ENCODE assay signal across 11 cellular contexts in genomic region chr10:97179731-97180366, GRCh38. TPM values are rescaled to one million over a fixed set of nuclear protein-coding genes. Genes with fewer than 3 reads are reported as not detected.
DNase-seq lines count a peak whose midpoint lies in the region; TF ChIP-seq lines count a peak whose summit lies in the region.
"Had no signal": no experiment of that assay in that cellular context is flagged by ENCODE, and none has a peak within 500 bp of the region (broad histone marks: within the 10 kb centered on the region; RNA-seq: fewer than 3 reads in every experiment).

No MANE protein-coding gene starts in this region.

- peak overlapping the region in 4 of 5 experiments; percentile 78 to 88 (median 82) for H3K27ac Mint-ChIP-seq in brain
- no peak overlapping the region for H3K27ac Mint-ChIP-seq in activated naive CD4-positive, alpha-beta T cell treated with anti-CD3 and anti-CD28 coated beads, Interleukin-2, amount 10 ng/mL, durations not matched to agents 7 days and 5 days

- no peak overlapping the region for H3K9ac ChIP-seq in Karpas-422 (ENCODE audit: low read length)

- H3K9me3 Mint-ChIP-seq in brain: peaks cover 0 to 9% (median 0%) of the 10 kb centered on the region in 5 experiments
- no peaks in the 10 kb centered on the region for H3K9me3 Mint-ChIP-seq in activated naive CD4-positive, alpha-beta T cell treated with anti-CD3 and anti-CD28 coated beads, Interleukin-2, amount 10 ng/mL, durations not matched to agents 7 days and 5 days

- H3K36me3 Mint-ChIP-seq in brain: no peaks in the 10 kb centered on the region
- no peaks in the 10 kb centered on the region for H3K36me3 Mint-ChIP-seq in activated naive CD4-positive, alpha-beta T cell treated with anti-CD3 and anti-CD28 coated beads, Interleukin-2, amount 10 ng/mL, durations not matched to agents 7 days and 5 days

- no peaks in the 10 kb centered on the region for H3K9me3 ChIP-seq in Karpas-422 (ENCODE audit: low read length)
- H3K9me3 ChIP-seq: pancreas, stomach had no signal

- H4K20me1 ChIP-seq in Karpas-422 (ENCODE audit: insufficient read depth, low read depth, low read length): no peaks in the 10 kb centered on the region

- H3K9me2 ChIP-seq in Karpas-422 (replicated peaks; ENCODE audit: insufficient read depth, low read length): no peaks in the 10 kb centered on the region

- peaks cover 36% of the 10 kb centered on the region for H3K4me1 Mint-ChIP-seq in brain
- H3K4me1 Mint-ChIP-seq in activated naive CD4-positive, alpha-beta T cell treated with anti-CD3 and anti-CD28 coated beads, Interleukin-2, amount 10 ng/mL, durations not matched to agents 7 days and 5 days: peaks cover 5% of the 10 kb centered on the region

- H3K4me3 ChIP-seq in Karpas-422 (ENCODE audit: low read length): no peak overlapping the region
- H3K4me3 ChIP-seq: pancreas had no signal

- H3K36me3 ChIP-seq in Karpas-422 (ENCODE audit: insufficient read depth, low read length): no peaks in the 10 kb centered on the region
- H3K36me3 ChIP-seq: pancreas, stomach had no signal

- DNase-seq in DMS153 (lab: John Stamatoyannopoulos, UW): peak; percentile 8
- peak in 2 of 3 experiments; percentile 84 to 96 for DNase-seq in NCI-H1417 (lab: John Stamatoyannopoulos, UW)
- DNase-seq in left kidney (ENCODE audit: low read depth, low spot score): peak; percentile 70
- no peak for DNase-seq in HCEC 1CT
- no peak for DNase-seq in activated naive CD4-positive, alpha-beta T cell treated with anti-CD3 and anti-CD28 coated beads, Interleukin-2, amount 10 ng/mL, durations not matched to agents 7 days and 5 days
- no peak for DNase-seq in Karpas-422
- DNase-seq in activated CD4-positive, CD25-positive, alpha-beta regulatory T cell treated with anti-CD3 and anti-CD28 coated beads, Interleukin-2, amount 50 U/mL, for 72 hours: no peak
- DNase-seq: NCI-H187 treated with DMSO at 0.1 percent for 48 hours, stomach had no signal

- peak; percentile 46 to 66 for TF ChIP-seq CTCF in brain (conservative IDR thresholded peaks at IDR 0.05)

- H3K4me2 ChIP-seq in Karpas-422 (ENCODE audit: low read depth, low read length, poor library complexity, severe bottlenecking): no peak overlapping the region

- CTCF ChIA-PET in activated naive CD4-positive, alpha-beta T cell treated with anti-CD3 and anti-CD28 coated beads, Interleukin-2, amount 10 ng/mL, durations not matched to agents 7 days and 5 days (lab: Charles Lee): interaction anchor here (2.9 kb wide), 1 partner anchor 31 kb away, joined by 9 read pairs; no protein-coding TSS in a partner anchor

- H3K27me3 Mint-ChIP-seq in brain: peaks cover 39% of the 10 kb centered on the region
- H3K27me3 Mint-ChIP-seq in activated naive CD4-positive, alpha-beta T cell treated with anti-CD3 and anti-CD28 coated beads, Interleukin-2, amount 10 ng/mL, durations not matched to agents 7 days and 5 days: no peaks in the 10 kb centered on the region

- H3K27me3 ChIP-seq in Karpas-422 (ENCODE audit: low read length): no peaks in the 10 kb centered on the region
- H3K27me3 ChIP-seq: pancreas had no signal

- no peaks in the 10 kb centered on the region for H3K4me1 ChIP-seq in Karpas-422 (ENCODE audit: low read length)
- H3K4me1 ChIP-seq: pancreas had no signal

- no peaks in the 10 kb centered on the region for H3K79me2 ChIP-seq in Karpas-422 (ENCODE audit: low read length)

- peak overlapping the region; percentile 62 to 79 (median 69) for H3K4me3 Mint-ChIP-seq in brain
- no peak overlapping the region for H3K4me3 Mint-ChIP-seq in activated naive CD4-positive, alpha-beta T cell treated with anti-CD3 and anti-CD28 coated beads, Interleukin-2, amount 10 ng/mL, durations not matched to agents 7 days and 5 days

- no peak overlapping the region for H3K27ac ChIP-seq in Karpas-422 (ENCODE audit: low read length)
- H3K27ac ChIP-seq: pancreas, stomach had no signal

- H2AFZ ChIP-seq in Karpas-422 (ENCODE audit: low read length): no peak overlapping the region

RNA-seq across cellular contexts. Expression of gene SLIT1, which starts 5.9 kb away (rescaled TPM):
- 24.9 TPM for polyA plus RNA-seq in brain (ENCODE audit: insufficient read depth, low read depth, low replicate concordance)
- 1.0 and 2.2 TPM in 2 replicates for total RNA-seq in Karpas-422 (2014; rRNA removed; shearing (Covaris generic); ENCODE audit: low replicate concordance)

Comparison
In these comparisons a context has a peak if more than half of its experiments do, and no peak if none do; other contexts are left out.
1. DNase-seq: peak in DMS153 (single experiment), NCI-H1417 (2 of 3) and left kidney (single experiment); none in HCEC 1CT (single experiment), activated naive CD4-positive, alpha-beta T cell treated with anti-CD3 and anti-CD28 coated beads, Interleukin-2, amount 10 ng/mL, durations not matched to agents 7 days and 5 days (single experiment), Karpas-422 (single experiment) and activated CD4-positive, CD25-positive, alpha-beta regulatory T cell treated with anti-CD3 and anti-CD28 coated beads, Interleukin-2, amount 50 U/mL, for 72 hours (single experiment).